8 cellular contexts compared by ENCODE assay signal in the genomic region with DNA sequence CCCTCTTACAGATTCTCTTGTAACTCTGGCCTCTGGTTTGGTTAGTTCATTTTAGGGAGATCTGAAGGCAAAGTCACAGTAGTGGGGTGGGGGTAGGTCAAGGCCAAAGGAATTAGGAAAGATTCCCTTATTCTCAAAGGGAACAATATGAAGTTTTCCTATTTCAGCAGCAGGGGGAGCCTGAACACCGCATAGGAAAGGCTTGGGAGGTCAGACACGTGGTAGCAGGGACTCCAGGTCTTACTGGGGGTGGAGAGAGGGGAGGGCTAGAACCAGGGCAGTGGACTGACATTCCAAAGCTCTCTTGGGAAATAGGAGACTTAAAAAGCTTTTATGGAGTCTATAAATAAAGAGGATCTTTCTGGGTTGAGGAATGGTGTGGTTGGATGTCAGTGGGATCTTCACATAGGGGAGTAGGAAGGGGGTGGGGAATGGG. TPM values are rescaled to one million over a fixed set of nuclear protein-coding genes. Genes with fewer than 3 reads are reported as not detected.
DNase-seq lines count a peak whose midpoint lies in the region; ATAC-seq and TF ChIP-seq lines count a peak whose summit lies in the region.

No MANE protein-coding gene starts in this region.

- peaks cover 4% of the 10 kb centered on the region; the same call in 1 of the 2 replicates for H3K36me3 ChIP-seq in GM23338 (ENCODE audit: insufficient read depth)

- H3K27me3 ChIP-seq in AG04450 (ENCODE audit: control insufficient read depth, insufficient read depth, low read length), result no peaks in the 10 kb centered on the region
- H3K27me3 ChIP-seq in GM23338 (ENCODE audit: insufficient read depth), result no peaks in the 10 kb centered on the region

- H3F3A ChIP-seq in GM23338 (replicated peaks; ENCODE audit: low read depth), result peaks cover 22% of the 10 kb centered on the region

- H3K4me1 ChIP-seq in GM23338 (ENCODE audit: insufficient read depth), result peaks cover 10% of the 10 kb centered on the region

- H3K9me2 ChIP-seq in GM23338 (ENCODE audit: insufficient read depth), result no peaks in the 10 kb centered on the region

- H3K27ac Mint-ChIP-seq in GM23338, result peak overlapping the region; percentile 100
- peak overlapping the region; percentile 97 for H3K27ac Mint-ChIP-seq in WTC11
- peak overlapping the region; percentile 99 for H3K27ac Mint-ChIP-seq in dendritic cell treated with granulocyte-macrophage colony-stimulating factor and Interleukin-4, amounts not matched to agents 40 ng/mL and 50 ng/mL, for 4 days

- H3K27me3 Mint-ChIP-seq in GM23338 (ENCODE audit: insufficient read depth, low read depth, poor library complexity) (peaks cover 19% of the 10 kb centered on the region), WTC11 (ENCODE audit: low read depth) (no peaks in the 10 kb centered on the region)
- H3K27me3 Mint-ChIP-seq in dendritic cell treated with granulocyte-macrophage colony-stimulating factor and Interleukin-4, amounts not matched to agents 40 ng/mL and 50 ng/mL, for 4 days, result no peaks in the 10 kb centered on the region

- H3K4me3 Mint-ChIP-seq in GM23338 (peak overlapping the region; percentile 94), WTC11 (peak overlapping the region; percentile 100)
- H3K4me3 Mint-ChIP-seq in dendritic cell treated with granulocyte-macrophage colony-stimulating factor and Interleukin-4, amounts not matched to agents 40 ng/mL and 50 ng/mL, for 4 days, result peak overlapping the region; percentile 94

- H3K4me1 Mint-ChIP-seq in GM23338, result peaks cover 19% of the 10 kb centered on the region
- H3K4me1 Mint-ChIP-seq in WTC11, result peaks cover 21% of the 10 kb centered on the region
- H3K4me1 Mint-ChIP-seq in dendritic cell treated with granulocyte-macrophage colony-stimulating factor and Interleukin-4, amounts not matched to agents 40 ng/mL and 50 ng/mL, for 4 days (ENCODE audit: low read depth), result peaks cover 62% of the 10 kb centered on the region

- no peaks in the 10 kb centered on the region for H4K20me1 ChIP-seq in GM23338 (replicated peaks; ENCODE audit: insufficient read depth)

- POLR2A ChIA-PET in AG04450 (lab: Yijun Ruan, JAX), result interaction anchor here (0.6 to 3.6 kb wide), 10 partner anchors 8 to 102 kb away, joined by 3 to 40 read pairs (median 4); a partner anchor contains a TSS
- POLR2A ChIA-PET in WTC11 (lab: Charles Lee), result interaction anchor here (0.5 to 3.6 kb wide), 6 partner anchors 9 to 402 kb away, joined by 3 to 71 read pairs (median 4); a partner anchor contains a TSS

- TF ChIP-seq CTCF in AG04450 (IDR thresholded peaks at IDR 0.05; ENCODE audit: low read depth, low read length) (peak; percentile 84), GM23338 (conservative IDR thresholded peaks at IDR 0.05; ENCODE audit: low read depth in 2 of 2) (peak; percentile 82 to 92), WTC11 (IDR thresholded peaks at IDR 0.05) (peak; percentile 71)

- peaks cover 12% of the 10 kb centered on the region for H3K79me2 ChIP-seq in GM23338 (replicated peaks; ENCODE audit: insufficient read depth)

- H3K9me3 Mint-ChIP-seq in GM23338 (peaks cover 6% of the 10 kb centered on the region; the same call in 2 of the 3 replicates), WTC11 (no peaks in the 10 kb centered on the region)
- no peaks in the 10 kb centered on the region for H3K9me3 Mint-ChIP-seq in dendritic cell treated with granulocyte-macrophage colony-stimulating factor and Interleukin-4, amounts not matched to agents 40 ng/mL and 50 ng/mL, for 4 days

- H3K36me3 Mint-ChIP-seq in GM23338 (ENCODE audit: low read depth), result peaks cover 33% of the 10 kb centered on the region
- H3K36me3 Mint-ChIP-seq in WTC11, result peaks cover 30% of the 10 kb centered on the region
- peaks cover 80% of the 10 kb centered on the region for H3K36me3 Mint-ChIP-seq in dendritic cell treated with granulocyte-macrophage colony-stimulating factor and Interleukin-4, amounts not matched to agents 40 ng/mL and 50 ng/mL, for 4 days (ENCODE audit: low read depth)

- peak; percentile 90 for DNase-seq in AG04450 (ENCODE audit: low read depth, low spot score)
- peak; percentile 97 for DNase-seq in GM23338 (ENCODE audit: low spot score)
- peak; percentile 82 for DNase-seq in NCI-H345 treated with DMSO at 0.1 percent for 48 hours (lab: John Stamatoyannopoulos, UW; ENCODE audit: unreplicated experiment)
- DNase-seq in WTC11 (ENCODE audit: low spot score), result peak; percentile 73
- DNase-seq in kidney tubule cell (ENCODE audit: low spot score), result peak; percentile 91
- DNase-seq in stimulated activated CD4-positive, alpha-beta T cell treated with anti-CD3 and anti-CD28 coated beads, Interleukin-1b, Interleukin-23, amount 100 ng/mL, for 48 hours, result peak; percentile 61

- H3K27ac ChIP-seq in AG04450 (ENCODE audit: low read depth, low read length) (no peak overlapping the region), GM23338 (ENCODE audit: low read depth) (peak overlapping the region; percentile 87; the same call in 1 of the 2 replicates)

- no peaks in the 10 kb centered on the region; the same call in 1 of the 2 replicates for H3K9me3 ChIP-seq in AG04450 (ENCODE audit: control insufficient read depth, insufficient read depth, low read length)

- peak overlapping the region; percentile 93 for H3K4me2 ChIP-seq in GM23338

- ATAC-seq in GM23338, result peak; percentile 44
- ATAC-seq in WTC11, result peak; percentile 46
- ATAC-seq in GM18502 (IDR thresholded peaks at IDR 0.05; ENCODE audit: poor library complexity, unreplicated experiment), result no peak

- peak overlapping the region; percentile 92 for H3K4me3 ChIP-seq in AG04450 (ENCODE audit: low read depth, low read length)
- H3K4me3 ChIP-seq in GM23338, result peak overlapping the region; percentile 78

- CTCF ChIA-PET in AG04450 (lab: Charles Lee), result interaction anchor here (0.6 to 5.3 kb wide), 18 partner anchors 9 to 148 kb away, joined by 3 to 96 read pairs (median 5); a partner anchor contains a TSS
- CTCF ChIA-PET in WTC11 (lab: Charles Lee), result interaction anchor here (0.5 to 4.3 kb wide), 17 partner anchors 9 to 213 kb away, joined by 3 to 95 read pairs (median 7); a partner anchor contains a TSS

- no peak overlapping the region for H2AFZ ChIP-seq in GM23338

- intact Hi-C loops in dendritic cell treated with granulocyte-macrophage colony-stimulating factor and Interleukin-4, amounts not matched to agents 40 ng/mL and 50 ng/mL, for 4 days (cut with micrococcal nuclease), result loop anchor here (1.0 to 5.0 kb wide), 6 partner anchors 39 to 382 kb away; a partner anchor contains a TSS

TF ChIP-seq in GM23338, 12 proteins besides CTCF, POLR2A, EP300 and RAD21:
- TF ChIP-seq CREB1 (CRISPR knock-in tag; IDR thresholded peaks at IDR 0.05; ENCODE audit: low read depth), result peak; percentile 25; the same call in 1 of the 2 replicates
- no peak for TF ChIP-seq EZH2phosphoT487 (IDR thresholded peaks at IDR 0.05; ENCODE audit: unreplicated experiment)

TF ChIP-seq in WTC11, 78 proteins besides CTCF, POLR2A, EP300 and RAD21 (continues in another document):
- TF ChIP-seq, protein P1, sequence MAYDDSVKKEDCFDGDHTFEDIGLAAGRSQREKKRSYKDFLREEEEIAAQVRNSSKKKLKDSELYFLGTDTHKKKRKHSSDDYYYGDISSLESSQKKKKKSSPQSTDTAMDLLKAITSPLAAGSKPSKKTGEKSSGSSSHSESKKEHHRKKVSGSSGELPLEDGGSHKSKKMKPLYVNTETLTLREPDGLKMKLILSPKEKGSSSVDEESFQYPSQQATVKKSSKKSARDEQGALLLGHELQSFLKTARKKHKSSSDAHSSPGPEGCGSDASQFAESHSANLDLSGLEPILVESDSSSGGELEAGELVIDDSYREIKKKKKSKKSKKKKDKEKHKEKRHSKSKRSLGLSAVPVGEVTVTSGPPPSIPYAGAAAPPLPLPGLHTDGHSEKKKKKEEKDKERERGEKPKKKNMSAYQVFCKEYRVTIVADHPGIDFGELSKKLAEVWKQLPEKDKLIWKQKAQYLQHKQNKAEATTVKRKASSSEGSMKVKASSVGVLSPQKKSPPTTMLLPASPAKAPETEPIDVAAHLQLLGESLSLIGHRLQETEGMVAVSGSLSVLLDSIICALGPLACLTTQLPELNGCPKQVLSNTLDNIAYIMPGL (CRISPR knock-in tag; IDR thresholded peaks at IDR 0.05), result no peak
- TF ChIP-seq ZNF121 (CRISPR knock-in tag; IDR thresholded peaks at IDR 0.05), result no peak
- TF ChIP-seq, protein P2, sequence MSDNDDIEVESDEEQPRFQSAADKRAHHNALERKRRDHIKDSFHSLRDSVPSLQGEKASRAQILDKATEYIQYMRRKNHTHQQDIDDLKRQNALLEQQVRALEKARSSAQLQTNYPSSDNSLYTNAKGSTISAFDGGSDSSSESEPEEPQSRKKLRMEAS (CRISPR knock-in tag; IDR thresholded peaks at IDR 0.05), result peak; percentile 80; the same call in 1 of the 2 replicates

RNA-seq across cellular contexts. Expression of a gene that starts 1.3 kb away (rescaled TPM):
- 1.5 and 1.9 TPM in 2 replicates for polyA plus RNA-seq in AG04450 (2011; rRNA removed)
- polyA minus RNA-seq in AG04450 (2011; rRNA and poly(A)+ RNA removed), result 6.9 and 8.0 TPM in 2 replicates
- total RNA-seq in GM23338 (2014; rRNA removed; shearing (Covaris generic)), result 4.2 and 5.4 TPM in 2 replicates
- polyA plus RNA-seq in GM23338 (2016; fragmentation: Nextera tagmentation; extraction: Ambion mirVana), result 2.2 and 2.7 TPM in 2 replicates
- 11.3 to 13.6 TPM (median 13.1 TPM) in 3 replicates for total RNA-seq in WTC11 (2021)

RNA-seq across cellular contexts. Expression of a gene that starts 2.9 kb away (rescaled TPM):
- 7,461 and 7,686 TPM in 2 replicates for polyA plus RNA-seq in AG04450 (2011; rRNA removed)
- 1,161 and 1,303 TPM in 2 replicates for polyA minus RNA-seq in AG04450 (2011; rRNA and poly(A)+ RNA removed)
- total RNA-seq in GM23338 (2014; rRNA removed; shearing (Covaris generic)), result 1,633 and 2,039 TPM in 2 replicates
- polyA plus RNA-seq in GM23338 (2016; fragmentation: Nextera tagmentation; extraction: Ambion mirVana), result 3,858 and 3,875 TPM in 2 replicates
- 4,004 to 4,366 TPM (median 4,314 TPM) in 3 replicates for total RNA-seq in WTC11 (2021)

RNA-seq across cellular contexts. Expression of a gene that starts 8.7 kb away (rescaled TPM):
- 127 and 140 TPM in 2 replicates for polyA plus RNA-seq in AG04450 (2011; rRNA removed)
- polyA minus RNA-seq in AG04450 (2011; rRNA and poly(A)+ RNA removed), result 246 and 296 TPM in 2 replicates
- total RNA-seq in GM23338 (2014; rRNA removed; shearing (Covaris generic)), result 97.2 and 142 TPM in 2 replicates
- 23.3 and 26.2 TPM in 2 replicates for polyA plus RNA-seq in GM23338 (2016; fragmentation: Nextera tagmentation; extraction: Ambion mirVana)
- total RNA-seq in WTC11 (2021), result 77.7 to 80.8 TPM (median 80.1 TPM) in 3 replicates

RNA-seq across cellular contexts. Expression of a gene that starts 15.0 kb away (rescaled TPM):
- 169 and 223 TPM in 2 replicates for polyA plus RNA-seq in AG04450 (2011; rRNA removed)
- polyA minus RNA-seq in AG04450 (2011; rRNA and poly(A)+ RNA removed), result 69.1 and 79.9 TPM in 2 replicates
- total RNA-seq in GM23338 (2014; rRNA removed; shearing (Covaris generic)), result 231 and 237 TPM in 2 replicates
- 349 and 373 TPM in 2 replicates for polyA plus RNA-seq in GM23338 (2016; fragmentation: Nextera tagmentation; extraction: Ambion mirVana)
- total RNA-seq in WTC11 (2021), result 198 to 249 TPM (median 199 TPM) in 3 replicates

RNA-seq across cellular contexts. Expression of a gene that starts 33.0 kb away (rescaled TPM):
- polyA plus RNA-seq in AG04450 (2011; rRNA removed) (118 and 124 TPM in 2 replicates), GM23338 (2016; fragmentation: Nextera tagmentation; extraction: Ambion mirVana) (164 and 170 TPM in 2 replicates)
- polyA minus RNA-seq in AG04450 (2011; rRNA and poly(A)+ RNA removed), result 51.2 and 67.1 TPM in 2 replicates
- total RNA-seq in GM23338 (2014; rRNA removed; shearing (Covaris generic)), result 96.9 and 103 TPM in 2 replicates
- total RNA-seq in WTC11 (2021), result 171 to 180 TPM (median 173 TPM) in 3 replicates
